24 cellular contexts compared by ENCODE assay signal in genomic region chr1:47407481-47407880, GRCh38. TPM values are rescaled to one million over a fixed set of nuclear protein-coding genes. Genes with fewer than 3 reads are reported as not detected.
"Had no signal": no experiment of that assay in that cellular context is flagged by ENCODE, and none has a peak within 500 bp of the region (broad histone marks: within the 10 kb centered on the region; RNA-seq: fewer than 3 reads in every experiment).

No MANE protein-coding gene starts in this region.

- H3K36me3 ChIP-seq: left lung, neural progenitor cell, pancreas, tibial nerve had no signal

- H3K4me3 Mint-ChIP-seq: activated B cell treated with CpG ODN at 0.5 μM for 24 hours; activated CD4-positive, alpha-beta T cell treated with anti-CD3 and anti-CD28 coated beads, Interleukin-2, amount 10 ng/mL, durations not matched to agents 7 days and 5 days; activated naive CD8-positive, alpha-beta T cell treated with anti-CD3 and anti-CD28 coated beads for 36 hours; activated T-cell treated with anti-CD3 and anti-CD28 coated beads, Interleukin-2, amount 50 U/mL, for 72 hours; naive B cell; neural progenitor cell; stimulated activated naive B cell treated with anti-CD40 and anti-IgM and Interleukin-4, amounts not matched to agents 10 μg/mL and 1 μg/mL and 100 μg/mL, for 72 hours had no signal

- DNase-seq: activated B cell treated with CpG ODN at 0.5 μM for 24 hours; activated CD4-positive, alpha-beta T cell treated with anti-CD3 and anti-CD28 coated beads, Interleukin-2, amount 10 ng/mL, durations not matched to agents 7 days and 5 days; activated CD8-positive, alpha-beta memory T cell treated with anti-CD3 and anti-CD28 coated beads, Interleukin-2, amount 50 U/mL, for 48 hours; activated gamma-delta T cell treated with Interleukin-2 at 50 U/mL for 16 hours; activated naive CD8-positive, alpha-beta T cell treated with anti-CD3 and anti-CD28 coated beads for 36 hours; activated T-cell treated with anti-CD3 and anti-CD28 coated beads, Interleukin-2, amount 50 U/mL, for 72 hours; anterior cingulate cortex; dermis blood vessel endothelial cell; kidney; left lung; naive B cell; pancreas; stimulated activated CD4-positive, alpha-beta T cell treated with anti-CD3 and anti-CD28 coated beads, Interleukin-2, amount 100 ng/mL, for 48 hours; stimulated activated naive B cell treated with anti-CD40 and anti-IgM and Interleukin-4, amounts not matched to agents 10 μg/mL and 1 μg/mL and 100 μg/mL, for 72 hours; T-helper 2 cell had no signal

- H3K36me3 Mint-ChIP-seq: activated naive CD8-positive, alpha-beta T cell treated with anti-CD3 and anti-CD28 coated beads for 36 hours; naive B cell; neural progenitor cell; stimulated activated naive B cell treated with anti-CD40 and anti-IgM and Interleukin-4, amounts not matched to agents 10 μg/mL and 1 μg/mL and 100 μg/mL, for 72 hours had no signal

- H3K27ac ChIP-seq: hepatocyte, left lung, neural progenitor cell, pancreas, tibial nerve had no signal

- H3K27me3 ChIP-seq: hepatocyte, tibial nerve had no signal

- H3K4me3 ChIP-seq: hepatocyte, left lung, neural progenitor cell, pancreas, tibial nerve had no signal

- H3K4me1 ChIP-seq: left lung, pancreas had no signal

- H3K27ac Mint-ChIP-seq: activated B cell treated with CpG ODN at 0.5 μM for 24 hours; activated CD4-positive, alpha-beta T cell treated with anti-CD3 and anti-CD28 coated beads, Interleukin-2, amount 10 ng/mL, durations not matched to agents 7 days and 5 days; activated naive CD8-positive, alpha-beta T cell treated with anti-CD3 and anti-CD28 coated beads for 36 hours; activated T-cell treated with anti-CD3 and anti-CD28 coated beads, Interleukin-2, amount 50 U/mL, for 72 hours; naive B cell; neural progenitor cell; stimulated activated naive B cell treated with anti-CD40 and anti-IgM and Interleukin-4, amounts not matched to agents 10 μg/mL and 1 μg/mL and 100 μg/mL, for 72 hours had no signal

- H3K9me3 Mint-ChIP-seq: activated B cell treated with CpG ODN at 0.5 μM for 24 hours; activated CD4-positive, alpha-beta T cell treated with anti-CD3 and anti-CD28 coated beads, Interleukin-2, amount 10 ng/mL, durations not matched to agents 7 days and 5 days; activated naive CD8-positive, alpha-beta T cell treated with anti-CD3 and anti-CD28 coated beads for 36 hours; activated T-cell treated with anti-CD3 and anti-CD28 coated beads, Interleukin-2, amount 50 U/mL, for 72 hours; naive B cell; neural progenitor cell; stimulated activated naive B cell treated with anti-CD40 and anti-IgM and Interleukin-4, amounts not matched to agents 10 μg/mL and 1 μg/mL and 100 μg/mL, for 72 hours had no signal

- H3K4me1 Mint-ChIP-seq: activated B cell treated with CpG ODN at 0.5 μM for 24 hours; activated CD4-positive, alpha-beta T cell treated with anti-CD3 and anti-CD28 coated beads, Interleukin-2, amount 10 ng/mL, durations not matched to agents 7 days and 5 days; activated naive CD8-positive, alpha-beta T cell treated with anti-CD3 and anti-CD28 coated beads for 36 hours; naive B cell; neural progenitor cell; stimulated activated naive B cell treated with anti-CD40 and anti-IgM and Interleukin-4, amounts not matched to agents 10 μg/mL and 1 μg/mL and 100 μg/mL, for 72 hours had no signal

- H3K9me3 ChIP-seq: left lung, pancreas, tibial nerve had no signal

RNA-seq across cellular contexts. Expression of gene FOXE3, which starts 8.6 kb away (rescaled TPM):
- total RNA-seq: activated B cell treated with CpG ODN at 0.5 μM for 24 hours; activated CD4-positive, alpha-beta T cell treated with anti-CD3 and anti-CD28 coated beads, Interleukin-2, amount 10 ng/mL, durations not matched to agents 7 days and 5 days; activated naive CD8-positive, alpha-beta T cell treated with anti-CD3 and anti-CD28 coated beads for 36 hours; activated T-cell treated with anti-CD3 and anti-CD28 coated beads, Interleukin-2, amount 50 U/mL, for 72 hours; cerebellum; dermis blood vessel endothelial cell; epithelial cell of proximal tubule; glomerular endothelial cell; hepatocyte; kidney; left lung; mononuclear cell; pancreas; renal cortical epithelial cell; skeletal muscle tissue had no signal

RNA-seq across cellular contexts. Expression of gene FOXD2, which starts 30.4 kb away (rescaled TPM):
- total RNA-seq: epithelial cell of proximal tubule had no signal
